7 cellular contexts compared by ENCODE assay signal in genomic region chr10:22246680-22247391, GRCh38. TPM values are rescaled to one million over a fixed set of nuclear protein-coding genes. Genes with fewer than 3 reads are reported as not detected.
DNase-seq lines count a peak whose midpoint lies in the region; ATAC-seq, FAIRE-seq and TF ChIP-seq lines count a peak whose summit lies in the region.

No MANE protein-coding gene starts in this region.

- intact Hi-C loops in body of pancreas (cut with DNase I) = no loop called here

- ATAC-seq in SK-N-SH treated with all-trans-retinoic acid at 6 μM for 48 hours = peak; percentile 82
- no peak for ATAC-seq in body of pancreas
- no peak for ATAC-seq in HG03175 (IDR thresholded peaks at IDR 0.05; ENCODE audit: unreplicated experiment)

- H3K4me3 ChIP-seq in retinal pigment epithelial cell (ENCODE audit: low read length) (no peak overlapping the region), body of pancreas (no peak overlapping the region)

- no peak for TF ChIP-seq POLR2A in H54 (IDR thresholded peaks at IDR 0.05; ENCODE audit: low read depth, low read length)
- no peak for TF ChIP-seq POLR2A in body of pancreas (IDR thresholded peaks at IDR 0.05)

- 67 to 84% methylated on average over 3 of the region's 3 CpGs for WGBS in body of pancreas, 2 donors

- peak; percentile 35 for DNase-seq in H54 (ENCODE audit: insufficient read length, low spot score)
- DNase-seq in central memory CD4-positive, alpha-beta T cell = peak; percentile 74
- DNase-seq in retinal pigment epithelial cell (ENCODE audit: low read depth) = peak; percentile 73
- DNase-seq in G401 (ENCODE audit: low spot score) = no peak
- DNase-seq in body of pancreas = no peak

- peaks cover 0 to 21% of the 10 kb centered on the region in 2 donors for H3K27me3 ChIP-seq in body of pancreas

- peak; percentile 97 for FAIRE-seq in H54 (lab: Jason Lieb, UNC)

- no peaks in the 10 kb centered on the region for H3K36me3 ChIP-seq in body of pancreas (replicated peaks in 1 of 2; ENCODE audit: insufficient read depth in 1 of 2, low read depth in 2 of 2)

- in situ Hi-C loops in G401 (cut with HindIII; ENCODE audit: low sequenced_read_pairs) = no loop called here

- no peaks in the 10 kb centered on the region for H3K9me3 ChIP-seq in body of pancreas

- TF ChIP-seq CTCF in retinal pigment epithelial cell (conservative IDR thresholded peaks at IDR 0.05; ENCODE audit: low read depth, low read length) (no peak), body of pancreas (IDR thresholded peaks at IDR 0.05) (no peak)

- H3K4me1 ChIP-seq in body of pancreas = peaks cover 7% of the 10 kb centered on the region

- no peak overlapping the region for H3K27ac ChIP-seq in body of pancreas

TF ChIP-seq in SK-N-SH treated with all-trans-retinoic acid at 6 μM for 48 hours, 23 proteins besides CTCF, POLR2A, EP300 and RAD21:
- TF ChIP-seq TCF4 (CRISPR knock-in tag; IDR thresholded peaks at IDR 0.05; ENCODE audit: borderline replicate concordance) (no peak), CSRNP3 (CRISPR knock-in tag; IDR thresholded peaks at IDR 0.05) (no peak), PPARA (CRISPR knock-in tag; IDR thresholded peaks at IDR 0.05; ENCODE audit: borderline replicate concordance) (no peak), ISL1 (CRISPR knock-in tag; IDR thresholded peaks at IDR 0.05) (0 out of 2 replicates have a peak, but pooled peaks have one; percentile 30), TSHZ2 (CRISPR knock-in tag; IDR thresholded peaks at IDR 0.05) (no peak)
TF ChIP-seq in SK-N-SH treated with all-trans-retinoic acid at 6 μM for 48 hours: peak in this region for 1.

RNA-seq across cellular contexts. Expression of gene EBLN1, which starts 29.0 kb away (rescaled TPM):
- 1.3 TPM in 1 of 2 replicates, not detected in the other for total RNA-seq in G401 (2014; rRNA removed; shearing (Covaris generic))
- not detected for total RNA-seq in body of pancreas

Comparison
In these comparisons a context has a peak if more than half of its experiments do, and no peak if none do; other contexts are left out.
1. DNase-seq: peak in H54 (single experiment), central memory CD4-positive, alpha-beta T cell (single experiment) and retinal pigment epithelial cell (single experiment); none in G401 (single experiment) and body of pancreas (0 of 4).